In genomic region chr5:73411927-73412596, GRCh38 we compare ENCODE assay signal across 23 cellular contexts. TPM values are rescaled to one million over a fixed set of nuclear protein-coding genes. Genes with fewer than 3 reads are reported as not detected.
A peak's percentile ranks its signal among the peaks of the same experiment; 100 is the strongest.
DNase-seq lines count a peak whose midpoint lies in the region; ATAC-seq and TF ChIP-seq lines count a peak whose summit lies in the region.
"Had no signal": no experiment of that assay in that cellular context is flagged by ENCODE, and none has a peak within 500 bp of the region (broad histone marks: within the 10 kb centered on the region; RNA-seq: fewer than 3 reads in every experiment).

No MANE protein-coding gene starts in this region.

- intact Hi-C loops in mammary epithelial cell (cut with micrococcal nuclease) (loop anchor here (2.0 to 5.0 kb wide), 2 partner anchors 35 to 47 kb away; partner anchors contain the start of gene FOXD1), MCF 10A (cut with micrococcal nuclease) (no loop called here), PC-3 (cut with micrococcal nuclease) (no loop called here), transverse colon (cut with DNase I; ENCODE audit: low total_unique reads) (no loop called here)

- no peak for ATAC-seq in PC-3
- no peak for ATAC-seq in activated T-helper 17 cell treated with anti-CD3 and anti-CD28 coated beads, Interleukin-2, amount 50 U/mL, for 72 hours (replicated peaks)
- ATAC-seq in GM19463 (IDR thresholded peaks at IDR 0.05; ENCODE audit: unreplicated experiment): no peak
- ATAC-seq: natural killer cell had no signal

- dilution Hi-C loops in mammary epithelial cell (cut with HindIII; ENCODE audit: low sequenced_read_pairs): no loop called here

- BruUV-seq in mammary epithelial cell (replicated peaks; lab: Mats Ljungman, UMichigan) (TSS peak; percentile 78), MCF 10A (replicated peaks; lab: Mats Ljungman, UMichigan) (no TSS peak), PC-3 (replicated peaks; lab: Mats Ljungman, UMichigan) (no TSS peak)

- H3K27ac Mint-ChIP-seq in MCF 10A (ENCODE audit: low read depth, unreplicated experiment): no peak overlapping the region
- no peak overlapping the region for H3K27ac Mint-ChIP-seq in activated T-helper 17 cell treated with anti-CD3 and anti-CD28 coated beads, Interleukin-2, amount 50 U/mL, for 72 hours
- H3K27ac Mint-ChIP-seq: activated naive CD4-positive, alpha-beta T cell treated with anti-CD3 and anti-CD28 coated beads for 36 hours; CD4-positive, CD25-positive, alpha-beta regulatory T cell; IgD-negative memory B cell; natural killer cell had no signal

- H3K27ac ChIP-seq in mammary epithelial cell (ENCODE audit: insufficient read depth, low read depth, low read length) (peak overlapping the region; percentile 64), PC-3 (ENCODE audit: low read length) (peak overlapping the region; percentile 40), iPS-20b (ENCODE audit: low read length) (no peak overlapping the region), transverse colon (no peak overlapping the region)
- H3K27ac ChIP-seq: brain microvascular endothelial cell, thoracic aorta, vagina had no signal

- POLR2A ChIA-PET in MCF 10A (lab: Yijun Ruan, JAX) (no interaction called here), PC-3 (lab: Charles Lee; ENCODE audit: unreplicated experiment) (no interaction called here)

- H3K4me1 Mint-ChIP-seq in MCF 10A (ENCODE audit: insufficient read depth, unreplicated experiment): peaks cover 7% of the 10 kb centered on the region
- no peaks in the 10 kb centered on the region for H3K4me1 Mint-ChIP-seq in activated T-helper 17 cell treated with anti-CD3 and anti-CD28 coated beads, Interleukin-2, amount 50 U/mL, for 72 hours
- H3K4me1 Mint-ChIP-seq: IgD-negative memory B cell, natural killer cell had no signal

- no peak for TF ChIP-seq POLR2A in transverse colon (IDR thresholded peaks at IDR 0.05)

- TF ChIP-seq CTCF in mammary epithelial cell (conservative IDR thresholded peaks at IDR 0.05 in 1 of 2, IDR thresholded peaks at IDR 0.05 in 1 of 2; ENCODE audit: extremely low read depth in 1 of 2, insufficient read depth in 1 of 2, low read depth in 1 of 2, low read length in 2 of 2): no peak
- TF ChIP-seq CTCF in MCF 10A (IDR thresholded peaks at IDR 0.05; ENCODE audit: unreplicated experiment): no peak
- TF ChIP-seq CTCF in PC-3 (conservative IDR thresholded peaks at IDR 0.05; ENCODE audit: low read depth, low read length): no peak
- no peak for TF ChIP-seq CTCF in transverse colon (IDR thresholded peaks at IDR 0.05)

- H4K20me1 ChIP-seq in mammary epithelial cell (ENCODE audit: insufficient read depth, low read length): no peaks in the 10 kb centered on the region
- H4K20me1 ChIP-seq in PC-3 (ENCODE audit: low read length): no peaks in the 10 kb centered on the region

- no peaks in the 10 kb centered on the region for H3F3A ChIP-seq in PC-3 (ENCODE audit: low read length, unreplicated experiment)

- H3K27me3 Mint-ChIP-seq in MCF 10A (ENCODE audit: insufficient read depth, unreplicated experiment): no peaks in the 10 kb centered on the region
- peaks cover 39% of the 10 kb centered on the region for H3K27me3 Mint-ChIP-seq in activated T-helper 17 cell treated with anti-CD3 and anti-CD28 coated beads, Interleukin-2, amount 50 U/mL, for 72 hours

- H3K79me2 ChIP-seq in mammary epithelial cell (ENCODE audit: insufficient read depth, low read length): no peaks in the 10 kb centered on the region
- no peaks in the 10 kb centered on the region for H3K79me2 ChIP-seq in PC-3 (ENCODE audit: low read length)

- DNase-seq in mammary epithelial cell (no peak), MCF 10A (ENCODE audit: unreplicated experiment) (no peak), PC-3 (no peak), NCI-H2227 (lab: John Stamatoyannopoulos, UW; ENCODE audit: unreplicated experiment) (no peak), transverse colon (no peak)
- DNase-seq: activated CD4-positive, alpha-beta T cell treated with anti-CD3 and anti-CD28 coated beads, Interleukin-2, amount 50 U/mL, for 1 hour; activated naive CD4-positive, alpha-beta T cell treated with anti-CD3 and anti-CD28 coated beads for 36 hours; activated T-cell treated with anti-CD3 and anti-CD28 coated beads, Interleukin-2, amount 50 U/mL, for 48 hours; CD4-positive, CD25-positive, alpha-beta regulatory T cell; hypothalamus; natural killer cell; NCI-H1092 treated with DMSO at 0.1 percent for 48 hours; NCI-H2081; NCI-H345; stimulated activated naive CD4-positive, alpha-beta T cell treated with Interleukin-2 at 50 U/mL for 16 hours had no signal

- H3K4me1 ChIP-seq in mammary epithelial cell (ENCODE audit: insufficient read depth, low read length) (peaks cover 27% of the 10 kb centered on the region), PC-3 (ENCODE audit: insufficient read depth, low read length) (peaks cover 15% of the 10 kb centered on the region), iPS-20b (ENCODE audit: insufficient read depth, low read length) (peaks cover 16% of the 10 kb centered on the region), transverse colon (no peaks in the 10 kb centered on the region)
- H3K4me1 ChIP-seq: vagina had no signal

- H3K4me2 ChIP-seq in mammary epithelial cell (ENCODE audit: insufficient read depth, low read depth, low read length): peak overlapping the region; percentile 19
- peak overlapping the region; percentile 32; the same call in 1 of the 2 replicates for H3K4me2 ChIP-seq in PC-3 (ENCODE audit: low read length)

- no peaks in the 10 kb centered on the region for H3K36me3 ChIP-seq in mammary epithelial cell (ENCODE audit: insufficient read depth, low read length)
- no peaks in the 10 kb centered on the region for H3K36me3 ChIP-seq in PC-3 (ENCODE audit: low read depth, low read length)
- no peaks in the 10 kb centered on the region for H3K36me3 ChIP-seq in iPS-20b (ENCODE audit: insufficient read depth, low read depth, low read length)
- no peaks in the 10 kb centered on the region for H3K36me3 ChIP-seq in transverse colon
- H3K36me3 ChIP-seq: brain microvascular endothelial cell, thoracic aorta, vagina had no signal

- H3K4me3 Mint-ChIP-seq in MCF 10A (ENCODE audit: unreplicated experiment): no peak overlapping the region
- no peak overlapping the region for H3K4me3 Mint-ChIP-seq in activated T-helper 17 cell treated with anti-CD3 and anti-CD28 coated beads, Interleukin-2, amount 50 U/mL, for 72 hours
- H3K4me3 Mint-ChIP-seq: activated naive CD4-positive, alpha-beta T cell treated with anti-CD3 and anti-CD28 coated beads for 36 hours; CD4-positive, CD25-positive, alpha-beta regulatory T cell; IgD-negative memory B cell; natural killer cell had no signal

- H3K27me3 ChIP-seq in mammary epithelial cell (ENCODE audit: insufficient read depth, low read length): no peaks in the 10 kb centered on the region
- H3K27me3 ChIP-seq in PC-3 (ENCODE audit: low read length): no peaks in the 10 kb centered on the region
- H3K27me3 ChIP-seq in iPS-20b (ENCODE audit: insufficient read depth, low read length): peaks cover 19% of the 10 kb centered on the region
- H3K27me3 ChIP-seq in transverse colon: peaks cover 44% of the 10 kb centered on the region
- H3K27me3 ChIP-seq: brain microvascular endothelial cell, vagina had no signal

- H3K9me2 ChIP-seq in PC-3 (replicated peaks; ENCODE audit: low read length): no peaks in the 10 kb centered on the region

- in situ Hi-C loops in mammary epithelial cell (cut with MboI; ENCODE audit: low sequenced_read_pairs in 2 of 2) (no loop called here), transverse colon (cut with MboI; ENCODE audit: low pct_ligation_motif_present in 1 of 4, low pct_unique_long_range_greater_than_20kb in 1 of 4, low sequenced_read_pairs in 3 of 4) (no loop called here)

- H3K36me3 Mint-ChIP-seq in MCF 10A (ENCODE audit: insufficient read depth, unreplicated experiment): no peaks in the 10 kb centered on the region
- no peaks in the 10 kb centered on the region for H3K36me3 Mint-ChIP-seq in activated T-helper 17 cell treated with anti-CD3 and anti-CD28 coated beads, Interleukin-2, amount 50 U/mL, for 72 hours (ENCODE audit: low read depth)
- H3K36me3 Mint-ChIP-seq: CD4-positive, CD25-positive, alpha-beta regulatory T cell; IgD-negative memory B cell had no signal

- H3K9me3 Mint-ChIP-seq in MCF 10A (ENCODE audit: unreplicated experiment): no peaks in the 10 kb centered on the region
- no peaks in the 10 kb centered on the region for H3K9me3 Mint-ChIP-seq in activated T-helper 17 cell treated with anti-CD3 and anti-CD28 coated beads, Interleukin-2, amount 50 U/mL, for 72 hours
- H3K9me3 Mint-ChIP-seq: activated naive CD4-positive, alpha-beta T cell treated with anti-CD3 and anti-CD28 coated beads for 36 hours had no signal

- CTCF ChIA-PET in mammary epithelial cell (lab: Charles Lee; ENCODE audit: low non-redundant PET) (no interaction called here), MCF 10A (lab: Yijun Ruan, JAX) (interaction anchor here (0.5 to 1.4 kb wide), 3 partner anchors 14 to 303 kb away, joined by 3 read pairs; no protein-coding TSS in a partner anchor), PC-3 (lab: Charles Lee) (no interaction called here)

- no peak overlapping the region for H3K4me3 ChIP-seq in mammary epithelial cell (replicated peaks in 1 of 3; ENCODE audit: insufficient read depth in 1 of 3, low read depth in 2 of 3, low read length in 3 of 3)
- no peak overlapping the region for H3K4me3 ChIP-seq in PC-3 (ENCODE audit: low read length)
- H3K4me3 ChIP-seq in iPS-20b (ENCODE audit: low read length): peak overlapping the region; percentile 19; the same call in 1 of the 2 replicates
- H3K4me3 ChIP-seq in transverse colon: no peak overlapping the region
- H3K4me3 ChIP-seq: thoracic aorta, vagina had no signal

- H3K9ac ChIP-seq in mammary epithelial cell (ENCODE audit: insufficient read depth, low read length) (no peak overlapping the region), PC-3 (ENCODE audit: low read length) (no peak overlapping the region), iPS-20b (ENCODE audit: low read depth, low read length) (no peak overlapping the region)

- 77% methylated on average over 5 of the region's 5 CpGs for WGBS in mammary epithelial cell (ENCODE audit: low coverage, missing lambda C conversion rate)
- 78 to 80% methylated on average over 2 to 5 of the region's 5 CpGs for WGBS in transverse colon (ENCODE audit: low coverage in 1 of 2), 2 donors

- TF ChIP-seq EP300 in transverse colon (IDR thresholded peaks at IDR 0.05; ENCODE audit: low read depth): no peak

- H2AFZ ChIP-seq in mammary epithelial cell (ENCODE audit: low read depth, low read length) (peak overlapping the region; percentile 40), PC-3 (ENCODE audit: low read length) (no peak overlapping the region)

- H3K9me3 ChIP-seq in mammary epithelial cell (replicated peaks; ENCODE audit: insufficient read depth, low read length) (no peaks in the 10 kb centered on the region), PC-3 (ENCODE audit: low read length) (no peaks in the 10 kb centered on the region), iPS-20b (ENCODE audit: insufficient read depth, low read depth, low read length) (peaks cover 4% of the 10 kb centered on the region; the same call in 1 of the 2 replicates), transverse colon (no peaks in the 10 kb centered on the region)
- H3K9me3 ChIP-seq: thoracic aorta, vagina had no signal

RNA-seq across cellular contexts. Expression of gene FOXD1, which starts 36.5 kb away (rescaled TPM):
- total RNA-seq in mammary epithelial cell (10 to 100 TPM in 1 of 2 donors, 1 to 10 TPM in 1; 1.2 to 58.1 TPM), MCF 10A (2022) (46.4 and 50.9 TPM in 2 replicates), PC-3 (2014; rRNA removed) (10.3 and 12.8 TPM in 2 replicates), transverse colon (not detected)
- polyA plus RNA-seq in mammary epithelial cell: 4.3 TPM
- polyA minus RNA-seq in mammary epithelial cell: 6.3 TPM
- under 1 TPM in 1 of 2 donors, not detected in 1; 0.45 TPM for total RNA-seq in activated T-helper 17 cell treated with anti-CD3 and anti-CD28 coated beads, Interleukin-2, amount 50 U/mL, for 72 hours
- total RNA-seq: CD4-positive, CD25-positive, alpha-beta regulatory T cell; liver; vagina had no signal
- polyA plus RNA-seq: IgD-negative memory B cell, liver had no signal

Comparison
In these comparisons a context has a peak if more than half of its experiments do, and no peak if none do; other contexts are left out.
1. H3K27ac ChIP-seq: peak in mammary epithelial cell (single experiment) and PC-3 (single experiment); none in iPS-20b (single experiment) and transverse colon (0 of 4).